In genomic region chr20:34949120-34949519, GRCh38 we compare ENCODE assay signal across 24 cellular contexts. TPM values are rescaled to one million over a fixed set of nuclear protein-coding genes. Genes with fewer than 3 reads are reported as not detected.
DNase-seq lines count a peak whose midpoint lies in the region; ATAC-seq and TF ChIP-seq lines count a peak whose summit lies in the region.
"Had no signal": no experiment of that assay in that cellular context is flagged by ENCODE, and none has a peak within 500 bp of the region (broad histone marks: within the 10 kb centered on the region; RNA-seq: fewer than 3 reads in every experiment).

No MANE protein-coding gene starts in this region.

- no peaks in the 10 kb centered on the region for H3K27me3 ChIP-seq in mesenchymal stem cell (ENCODE audit: control insufficient read depth in 1 of 2, insufficient read depth in 1 of 2, low read length in 2 of 2)
- no peaks in the 10 kb centered on the region for H3K27me3 ChIP-seq in transverse colon
- H3K27me3 ChIP-seq: Peyer's patch, SJCRH30 had no signal

- H3K4me3 ChIP-seq in mesenchymal stem cell (ENCODE audit: insufficient read depth in 1 of 2, low read depth in 1 of 2, low read length in 2 of 2) (no peak overlapping the region), transverse colon (no peak overlapping the region)
- H3K4me3 ChIP-seq: Peyer's patch, SJCRH30 had no signal

- 98% methylated on average over 6 of the region's 6 CpGs for WGBS in mesenchymal stem cell
- 48 to 55% methylated on average over 6 of the region's 6 CpGs for WGBS in transverse colon (ENCODE audit: low coverage in 1 of 2), 2 donors

- H2BK15ac ChIP-seq in mesenchymal stem cell (ENCODE audit: low read depth, poor library complexity, severe bottlenecking) = no peak overlapping the region

- no peak for TF ChIP-seq EP300 in transverse colon (IDR thresholded peaks at IDR 0.05; ENCODE audit: low read depth)

- H4K91ac ChIP-seq in mesenchymal stem cell (ENCODE audit: low read length) = no peak overlapping the region

- no peak overlapping the region for H3K4me2 ChIP-seq in mesenchymal stem cell (ENCODE audit: low read length, poor library complexity, severe bottlenecking)
- H3K4me2 ChIP-seq: KMS-11 had no signal

- no peak overlapping the region for H2BK120ac ChIP-seq in mesenchymal stem cell (ENCODE audit: low read depth, low read length)

- H3K23ac ChIP-seq in mesenchymal stem cell (ENCODE audit: low read length in 2 of 2) = no peak overlapping the region

- intact Hi-C loops in transverse colon (cut with DNase I; ENCODE audit: low total_unique reads) = no loop called here

- H3K4me1 ChIP-seq in mesenchymal stem cell (ENCODE audit: control insufficient read depth, insufficient read depth, low read depth, low read length) (peaks cover 17% of the 10 kb centered on the region), transverse colon (peaks cover 0 to 58% (median 24%) of the 10 kb centered on the region in 4 donors)
- H3K4me1 ChIP-seq: SJCRH30 had no signal

- H3K36me3 ChIP-seq in mesenchymal stem cell (ENCODE audit: control insufficient read depth in 1 of 2, insufficient read depth in 2 of 2, low read depth in 1 of 2, low read length in 2 of 2) (peaks cover 4 to 62% of the 10 kb centered on the region in 2 experiments), transverse colon (peaks cover 0 to 10% (median 0%) of the 10 kb centered on the region in 4 donors)
- H3K36me3 ChIP-seq: Peyer's patch had no signal

- peak; percentile 12 for DNase-seq in activated effector memory CD4-positive, alpha-beta T cell treated with anti-CD3 and anti-CD28 coated beads, Interleukin-2, amount 50 U/mL, for 16 hours
- DNase-seq in activated effector memory CD4-positive, alpha-beta T cell treated with Interleukin-2 at 50 U/mL for 16 hours = no peak
- DNase-seq in erythroblast (lab: John Stamatoyannopoulos, UW) (peak; percentile 17 to 18), mesenchymal stem cell (no peak), transverse colon (peak; percentile 46), NOMO-1 treated with DMSO at 0.1 percent for 48 hours (lab: John Stamatoyannopoulos, UW; ENCODE audit: unreplicated experiment) (no peak)
- DNase-seq: C1 segment of cervical spinal cord; CD8-positive, alpha-beta memory T cell; H7; MV-4-11; NCI-H1105 treated with DMSO at 0.1 percent for 48 hours; NCI-H2029 treated with DMSO at 0.1 percent for 48 hours; NCI-H2171; NCI-H345; NCI-H524 treated with DMSO at 0.1 percent for 48 hours; NCI-H82; SJCRH30 had no signal

- peak overlapping the region; percentile 47 for H2BK5ac ChIP-seq in mesenchymal stem cell (ENCODE audit: low read depth, low read length, poor library complexity, severe bottlenecking)

- H3K27ac ChIP-seq in mesenchymal stem cell (ENCODE audit: low read length, poor library complexity, severe bottlenecking) (peak overlapping the region; percentile 46), transverse colon (peak overlapping the region; percentile 60 to 71 (median 64))
- H3K27ac ChIP-seq: 22Rv1, HL-60, KMS-11, SJCRH30 had no signal

- in situ Hi-C loops in transverse colon (cut with MboI; ENCODE audit: low pct_ligation_motif_present in 1 of 4, low pct_unique_long_range_greater_than_20kb in 1 of 4, low sequenced_read_pairs in 3 of 4) = no loop called here

- H2AFZ ChIP-seq in mesenchymal stem cell (ENCODE audit: low read depth, low read length) = no peak overlapping the region

- no peak for TF ChIP-seq CTCF in transverse colon (IDR thresholded peaks at IDR 0.05)

- no peak overlapping the region for H2BK12ac ChIP-seq in mesenchymal stem cell (ENCODE audit: low read length in 2 of 2)

- H2AK5ac ChIP-seq in mesenchymal stem cell (ENCODE audit: low read length, severe bottlenecking) = peak overlapping the region; percentile 97

- no peak overlapping the region for H4K8ac ChIP-seq in mesenchymal stem cell (ENCODE audit: low read length)

- H3K9me3 ChIP-seq in mesenchymal stem cell (ENCODE audit: control insufficient read depth, low read length) (no peaks in the 10 kb centered on the region), transverse colon (no peaks in the 10 kb centered on the region)
- H3K9me3 ChIP-seq: Peyer's patch, SJCRH30 had no signal

- no peak overlapping the region for H3K14ac ChIP-seq in mesenchymal stem cell (ENCODE audit: low read length in 2 of 2)

- no peak overlapping the region for H3K18ac ChIP-seq in mesenchymal stem cell (ENCODE audit: low read depth in 1 of 2, low read length in 2 of 2)

- H3K4ac ChIP-seq in mesenchymal stem cell (ENCODE audit: low read depth in 1 of 2, low read length in 2 of 2) = no peak overlapping the region

- H3K9ac ChIP-seq in mesenchymal stem cell (ENCODE audit: low read length) = peak overlapping the region; percentile 1
- H3K9ac ChIP-seq: KMS-11 had no signal

- ATAC-seq in GM21360 (IDR thresholded peaks at IDR 0.05; ENCODE audit: unreplicated experiment) = no peak
- ATAC-seq in GM18873 (IDR thresholded peaks at IDR 0.05; ENCODE audit: low FRiP score, unreplicated experiment) = no peak

- H3K79me1 ChIP-seq in mesenchymal stem cell (replicated peaks; ENCODE audit: low read length, poor library complexity, severe bottlenecking) = peaks cover 6% of the 10 kb centered on the region

- no peak for TF ChIP-seq POLR2A in erythroblast (IDR thresholded peaks at IDR 0.05; ENCODE audit: low read length)
- no peak for TF ChIP-seq POLR2A in transverse colon (IDR thresholded peaks at IDR 0.05)

RNA-seq across cellular contexts. Expression of gene GSS, which starts 6.5 kb away (rescaled TPM):
- 40.8 TPM for polyA plus RNA-seq in mesenchymal stem cell (2013, experiment 1 of 2)
- polyA plus RNA-seq in mesenchymal stem cell (2013, experiment 2 of 2) = 38.6 TPM
- 100 to 1,000 TPM; 125 to 364 (median 129) TPM for total RNA-seq in transverse colon

RNA-seq across cellular contexts. Expression of gene MYH7B, which starts 6.5 kb away (rescaled TPM):
- polyA plus RNA-seq in mesenchymal stem cell (2013, experiment 1 of 2) = 0.10 TPM
- polyA plus RNA-seq in mesenchymal stem cell (2013, experiment 2 of 2) = 0.08 TPM
- total RNA-seq in transverse colon = under 1 TPM; 0.20 to 0.75 (median 0.52) TPM
- total RNA-seq: Daoy had no signal

Comparison
In these comparisons a context has a peak if more than half of its experiments do, and no peak if none do; other contexts are left out.
1. DNase-seq: peak in activated effector memory CD4-positive, alpha-beta T cell treated with anti-CD3 and anti-CD28 coated beads, Interleukin-2, amount 50 U/mL, for 16 hours (single experiment), erythroblast (2 of 2) and transverse colon (single experiment); none in activated effector memory CD4-positive, alpha-beta T cell treated with Interleukin-2 at 50 U/mL for 16 hours (single experiment), mesenchymal stem cell (single experiment) and NOMO-1 treated with DMSO at 0.1 percent for 48 hours (single experiment).